11 cellular contexts compared by ENCODE assay signal in genomic region chr9:83714316-83714715, GRCh38. TPM values are rescaled to one million over a fixed set of nuclear protein-coding genes. Genes with fewer than 3 reads are reported as not detected.
DNase-seq lines count a peak whose midpoint lies in the region; ATAC-seq and TF ChIP-seq lines count a peak whose summit lies in the region.
"Had no signal": no experiment of that assay in that cellular context is flagged by ENCODE, and none has a peak within 500 bp of the region (broad histone marks: within the 10 kb centered on the region; RNA-seq: fewer than 3 reads in every experiment).

No MANE protein-coding gene starts in this region.

- H3K9me3 ChIP-seq in SU-DHL-6 (ENCODE audit: insufficient read depth, low read length) (no peaks in the 10 kb centered on the region), HAP-1 (0 out of 2 replicates have a peak, but pooled peaks cover 2% of the 10 kb centered on the region)
- H3K9me3 ChIP-seq: SJSA1 had no signal

- in situ Hi-C loops in HAP-1 (cut with MboI; ENCODE audit: low sequenced_read_pairs): no loop called here

- no peak overlapping the region for H3K27ac ChIP-seq in SU-DHL-6 (ENCODE audit: low read depth, low read length)
- H3K27ac ChIP-seq: SJSA1 had no signal

- CTCF ChIA-PET in activated CD4-positive, alpha-beta memory T cell treated with anti-CD3 and anti-CD28 coated beads for 36 hours (lab: Charles Lee): interaction anchor here (0.6 kb wide), 1 partner anchor 469 kb away, joined by 3 read pairs; no protein-coding TSS in a partner anchor

- H3K4me1 ChIP-seq in HAP-1: no peaks in the 10 kb centered on the region
- H3K4me1 ChIP-seq: SJSA1 had no signal

- no peak overlapping the region for H3K4me3 Mint-ChIP-seq in HFFc6
- no peak overlapping the region for H3K4me3 Mint-ChIP-seq in activated CD4-positive, alpha-beta memory T cell treated with anti-CD3 and anti-CD28 coated beads for 36 hours
- H3K4me3 Mint-ChIP-seq: activated T-helper 17 cell treated with anti-CD3 and anti-CD28 coated beads, Interleukin-2, amount 50 U/mL, for 72 hours; stimulated activated naive CD8-positive, alpha-beta T cell treated with anti-CD3 and anti-CD28 coated beads, Interleukin-15, Interleukin-2, amounts not matched to agents 100 ng/mL and 50 ng/mL, for 24 hours had no signal

- DNase-seq in EH (ENCODE audit: low read depth) (peak; percentile 5), HFFc6 (no peak), lung microvascular endothelial cell (ENCODE audit: low read depth in 2 of 2) (peak; percentile 28 to 39), anterior cingulate cortex (lab: John Stamatoyannopoulos, UW) (no peak), HAP-1 (ENCODE audit: low spot score in 2 of 2) (no peak)
- no peak for DNase-seq in activated CD4-positive, alpha-beta memory T cell treated with anti-CD3 and anti-CD28 coated beads for 36 hours

- TF ChIP-seq CTCF in HFFc6 (IDR thresholded peaks at IDR 0.05): peak; percentile 73
- peak; percentile 32 for TF ChIP-seq CTCF in SU-DHL-6 (IDR thresholded peaks at IDR 0.05; ENCODE audit: insufficient read depth, low read length, poor library complexity, severe bottlenecking)

- H3K4me1 Mint-ChIP-seq in HFFc6 (ENCODE audit: low read depth): peaks cover 3% of the 10 kb centered on the region
- H3K4me1 Mint-ChIP-seq in activated CD4-positive, alpha-beta memory T cell treated with anti-CD3 and anti-CD28 coated beads for 36 hours (ENCODE audit: low read depth): peaks cover 3% of the 10 kb centered on the region

- H4K20me1 ChIP-seq in SU-DHL-6 (ENCODE audit: low read depth, low read length): no peaks in the 10 kb centered on the region

- POLR2A ChIA-PET in activated CD4-positive, alpha-beta memory T cell treated with anti-CD3 and anti-CD28 coated beads for 36 hours (lab: Charles Lee): no interaction called here

- H3K9me2 ChIP-seq in SU-DHL-6 (replicated peaks; ENCODE audit: insufficient read depth, low read length): no peaks in the 10 kb centered on the region

- H3K36me3 Mint-ChIP-seq in HFFc6 (ENCODE audit: low read depth): no peaks in the 10 kb centered on the region
- H3K36me3 Mint-ChIP-seq in activated CD4-positive, alpha-beta memory T cell treated with anti-CD3 and anti-CD28 coated beads for 36 hours: no peaks in the 10 kb centered on the region

- no peak overlapping the region for H3K27ac Mint-ChIP-seq in HFFc6
- H3K27ac Mint-ChIP-seq in activated CD4-positive, alpha-beta memory T cell treated with anti-CD3 and anti-CD28 coated beads for 36 hours: no peak overlapping the region
- H3K27ac Mint-ChIP-seq: activated T-helper 17 cell treated with anti-CD3 and anti-CD28 coated beads, Interleukin-2, amount 50 U/mL, for 72 hours; stimulated activated naive CD8-positive, alpha-beta T cell treated with anti-CD3 and anti-CD28 coated beads, Interleukin-15, Interleukin-2, amounts not matched to agents 100 ng/mL and 50 ng/mL, for 24 hours had no signal

- ATAC-seq in HG02885 (IDR thresholded peaks at IDR 0.05; ENCODE audit: poor library complexity, unreplicated experiment): no peak
- ATAC-seq: activated T-helper 17 cell treated with anti-CD3 and anti-CD28 coated beads, Interleukin-2, amount 50 U/mL, for 72 hours had no signal

- peaks cover 2% of the 10 kb centered on the region for H3K27me3 Mint-ChIP-seq in HFFc6 (ENCODE audit: insufficient read depth)
- H3K27me3 Mint-ChIP-seq in activated CD4-positive, alpha-beta memory T cell treated with anti-CD3 and anti-CD28 coated beads for 36 hours: no peaks in the 10 kb centered on the region
- H3K27me3 Mint-ChIP-seq: activated T-helper 17 cell treated with anti-CD3 and anti-CD28 coated beads, Interleukin-2, amount 50 U/mL, for 72 hours; stimulated activated naive CD8-positive, alpha-beta T cell treated with anti-CD3 and anti-CD28 coated beads, Interleukin-15, Interleukin-2, amounts not matched to agents 100 ng/mL and 50 ng/mL, for 24 hours had no signal

- H3F3A ChIP-seq in SU-DHL-6 (ENCODE audit: insufficient read depth): no peaks in the 10 kb centered on the region

- H3K4me2 ChIP-seq in SU-DHL-6 (ENCODE audit: low read depth, low read length, poor library complexity, severe bottlenecking): peak overlapping the region; percentile 32

- no peak overlapping the region for H3K9ac ChIP-seq in SU-DHL-6 (ENCODE audit: low read length)

- H3K36me3 ChIP-seq in SU-DHL-6 (ENCODE audit: low read length): no peaks in the 10 kb centered on the region
- H3K36me3 ChIP-seq in HAP-1 (replicated peaks): no peaks in the 10 kb centered on the region
- H3K36me3 ChIP-seq: SJSA1 had no signal

- H3K9me3 Mint-ChIP-seq in HFFc6: peaks cover 4% of the 10 kb centered on the region; the same call in 1 of the 2 replicates
- no peaks in the 10 kb centered on the region for H3K9me3 Mint-ChIP-seq in activated CD4-positive, alpha-beta memory T cell treated with anti-CD3 and anti-CD28 coated beads for 36 hours
- H3K9me3 Mint-ChIP-seq: activated T-helper 17 cell treated with anti-CD3 and anti-CD28 coated beads, Interleukin-2, amount 50 U/mL, for 72 hours; stimulated activated naive CD8-positive, alpha-beta T cell treated with anti-CD3 and anti-CD28 coated beads, Interleukin-15, Interleukin-2, amounts not matched to agents 100 ng/mL and 50 ng/mL, for 24 hours had no signal

- no peaks in the 10 kb centered on the region for H3K79me2 ChIP-seq in SU-DHL-6 (ENCODE audit: insufficient read depth, low read length)

- intact Hi-C loops in activated CD4-positive, alpha-beta memory T cell treated with anti-CD3 and anti-CD28 coated beads for 36 hours (cut with micrococcal nuclease): no loop called here

- no peak overlapping the region for H3K4me3 ChIP-seq in SU-DHL-6 (ENCODE audit: insufficient read depth, low read length, poor library complexity, severe bottlenecking)
- no peak overlapping the region for H3K4me3 ChIP-seq in HAP-1
- H3K4me3 ChIP-seq: SJSA1 had no signal

- no peaks in the 10 kb centered on the region for H3K27me3 ChIP-seq in SU-DHL-6 (ENCODE audit: low read length)
- no peaks in the 10 kb centered on the region for H3K27me3 ChIP-seq in HAP-1 (ENCODE audit: low read depth)
- H3K27me3 ChIP-seq: SJSA1 had no signal

- H2AFZ ChIP-seq in SU-DHL-6 (ENCODE audit: low read depth, low read length, severe bottlenecking): peak overlapping the region; percentile 81

RNA-seq across cellular contexts. Expression of gene UBQLN1, which starts 6.6 kb away (rescaled TPM):
- total RNA-seq in HFFc6 (2021; fragmentation: NEBNext Ultra II Directional; extraction: Animal tissue kit (Norgen Biotek cat#: 25700)): 100 to 1,000 TPM; 107 to 138 (median 126) TPM
- 69.5 and 120 TPM in 2 replicates for total RNA-seq in lung microvascular endothelial cell
- 100 to 1,000 TPM in 1 of 2 experiments, 10 to 100 TPM in 1; 88.8 to 101 TPM for total RNA-seq in activated CD4-positive, alpha-beta memory T cell treated with anti-CD3 and anti-CD28 coated beads for 36 hours

Comparison
In these comparisons a context has a peak if more than half of its experiments do, and no peak if none do; other contexts are left out.
1. DNase-seq: peak in EH (single experiment) and lung microvascular endothelial cell (2 of 2); none in HFFc6 (single experiment), anterior cingulate cortex (0 of 58), activated CD4-positive, alpha-beta memory T cell treated with anti-CD3 and anti-CD28 coated beads for 36 hours (single experiment) and HAP-1 (0 of 2).